1 cellular context compared by ENCODE assay signal in genomic region chr16:27269300-27270150, GRCh38.
TF ChIP-seq lines count a peak whose summit lies in the region.

No MANE protein-coding gene starts in this region.

TF ChIP-seq in IMR-90, 13 proteins besides CTCF, POLR2A, EP300 and RAD21:
- TF ChIP-seq FOS (IDR thresholded peaks at IDR 0.05; ENCODE audit: low read depth, low read length) (no peak), CEBPB (IDR thresholded peaks at IDR 0.05; ENCODE audit: low read depth, low read length) (no peak), USF2 (IDR thresholded peaks at IDR 0.05; ENCODE audit: low read depth, low read length) (no peak), ELK1 (IDR thresholded peaks at IDR 0.05; ENCODE audit: borderline replicate concordance, low read depth, low read length) (no peak), RCOR1 (IDR thresholded peaks at IDR 0.05; ENCODE audit: insufficient replicate concordance, low read length) (no peak), NFE2L2 (IDR thresholded peaks at IDR 0.05; ENCODE audit: low read depth, low read length) (no peak), RFX5 (IDR thresholded peaks at IDR 0.05; ENCODE audit: low read depth, low read length) (no peak)
